16 cellular contexts compared by ENCODE assay signal in the genomic region with DNA sequence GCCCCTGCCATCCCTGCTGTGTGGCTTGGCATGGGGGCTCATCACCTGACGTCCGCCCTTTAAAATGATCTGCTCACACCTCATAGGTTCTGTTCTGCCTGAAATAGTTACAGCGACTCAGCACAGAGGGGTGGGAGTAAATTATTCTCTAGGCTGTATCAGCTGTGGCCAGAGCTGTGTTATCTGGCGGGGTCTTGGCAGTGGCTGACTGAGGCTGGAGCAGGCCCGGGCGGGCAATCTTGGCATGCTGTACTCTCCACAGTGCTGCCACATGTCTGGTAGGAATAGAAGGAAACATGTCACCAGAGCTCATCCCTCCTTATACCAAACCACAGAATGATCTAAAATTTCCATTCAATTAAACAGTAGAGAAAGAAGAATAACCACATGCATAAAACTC.
"Had no signal": no experiment of that assay in that cellular context is flagged by ENCODE, and none has a peak within 500 bp of the region (broad histone marks: within the 10 kb centered on the region; RNA-seq: fewer than 3 reads in every experiment).

No MANE protein-coding gene starts in this region.

- H3K27ac ChIP-seq: esophagus squamous epithelium, hepatocyte, parathyroid adenoma, spleen, upper lobe of right lung had no signal

- ATAC-seq: activated CD4-positive, alpha-beta T cell treated with anti-CD3 and anti-CD28 coated beads for 36 hours; activated CD8-positive, alpha-beta memory T cell treated with anti-CD3 and anti-CD28 coated beads, Interleukin-2, amount 10 ng/mL, durations not matched to agents 7 days and 5 days; activated T-helper 17 cell treated with anti-CD3 and anti-CD28 coated beads, Interleukin-2, amount 50 U/mL, for 72 hours; natural killer cell; stimulated activated naive B cell treated with anti-CD40 and anti-IgM and Interleukin-4, amounts not matched to agents 10 μg/mL and 1 μg/mL and 100 μg/mL, for 72 hours; upper lobe of right lung; WTC11 had no signal

- DNase-seq: activated CD4-positive, alpha-beta memory T cell treated with anti-CD3 and anti-CD28 coated beads, Interleukin-2, amount 10 ng/mL, durations not matched to agents 7 days and 5 days; activated CD4-positive, alpha-beta T cell treated with anti-CD3 and anti-CD28 coated beads for 36 hours; activated CD8-positive, alpha-beta memory T cell treated with anti-CD3 and anti-CD28 coated beads, Interleukin-2, amount 10 ng/mL, durations not matched to agents 7 days and 5 days; activated naive CD4-positive, alpha-beta T cell treated with Interleukin-2 at 50 U/mL for 16 hours; activated T-cell treated with anti-CD3 and anti-CD28 coated beads, Interleukin-2, amount 50 U/mL, for 1 hour; cerebellar nuclear complex; effector memory CD4-positive, alpha-beta T cell; esophagus squamous epithelium; natural killer cell; spleen; stimulated activated naive B cell treated with anti-CD40 and anti-IgM and Interleukin-4, amounts not matched to agents 10 μg/mL and 1 μg/mL and 100 μg/mL, for 72 hours; upper lobe of right lung had no signal
